Comparison of ENCODE assay signal across 1 cellular context in the genomic region with DNA sequence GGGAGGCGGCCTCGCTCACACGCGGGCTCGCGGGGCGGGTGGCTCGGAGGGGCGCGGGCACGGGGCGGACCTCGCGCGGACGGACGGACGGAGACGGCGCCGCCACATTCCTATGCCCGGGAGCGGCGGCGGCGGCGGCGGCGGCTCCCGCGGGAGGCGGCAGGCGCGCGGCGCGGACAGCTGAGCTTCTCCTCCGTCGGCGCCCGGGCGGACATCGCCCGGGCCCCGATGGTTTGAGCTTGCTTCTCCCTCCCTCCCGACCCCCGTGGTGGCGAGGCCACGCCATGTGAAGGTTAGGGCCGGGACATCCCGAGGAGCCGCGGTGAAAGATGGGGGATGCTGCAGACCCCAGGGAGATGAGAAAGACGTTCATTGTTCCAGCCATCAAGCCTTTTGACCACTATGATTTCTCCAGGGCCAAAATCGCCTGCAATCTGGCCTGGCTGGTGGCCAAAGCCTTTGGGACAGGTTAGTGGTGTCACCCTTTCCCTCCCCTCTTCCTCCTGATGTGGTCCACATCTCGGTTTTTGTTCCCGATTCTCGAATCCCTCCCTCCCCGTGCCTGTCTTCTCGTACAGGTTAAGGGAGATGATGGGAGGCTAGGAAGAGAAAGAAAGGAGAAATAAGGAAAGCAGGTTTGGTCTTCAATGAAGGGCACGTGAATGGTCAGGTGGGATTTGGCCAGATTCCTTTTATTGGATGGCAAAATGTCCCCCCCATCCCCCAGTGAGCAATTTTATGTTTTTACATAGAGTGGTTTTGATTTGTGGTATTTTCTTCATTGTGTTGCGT.
A peak's percentile ranks its signal among the peaks of the same experiment; 100 is the strongest.
TF ChIP-seq lines count a peak whose summit lies in the region.

No MANE protein-coding gene starts in this region.

TF ChIP-seq in GM12878, 131 proteins besides CTCF, POLR2A, EP300 and RAD21 (continued from another document):
- TF ChIP-seq, protein P1, sequence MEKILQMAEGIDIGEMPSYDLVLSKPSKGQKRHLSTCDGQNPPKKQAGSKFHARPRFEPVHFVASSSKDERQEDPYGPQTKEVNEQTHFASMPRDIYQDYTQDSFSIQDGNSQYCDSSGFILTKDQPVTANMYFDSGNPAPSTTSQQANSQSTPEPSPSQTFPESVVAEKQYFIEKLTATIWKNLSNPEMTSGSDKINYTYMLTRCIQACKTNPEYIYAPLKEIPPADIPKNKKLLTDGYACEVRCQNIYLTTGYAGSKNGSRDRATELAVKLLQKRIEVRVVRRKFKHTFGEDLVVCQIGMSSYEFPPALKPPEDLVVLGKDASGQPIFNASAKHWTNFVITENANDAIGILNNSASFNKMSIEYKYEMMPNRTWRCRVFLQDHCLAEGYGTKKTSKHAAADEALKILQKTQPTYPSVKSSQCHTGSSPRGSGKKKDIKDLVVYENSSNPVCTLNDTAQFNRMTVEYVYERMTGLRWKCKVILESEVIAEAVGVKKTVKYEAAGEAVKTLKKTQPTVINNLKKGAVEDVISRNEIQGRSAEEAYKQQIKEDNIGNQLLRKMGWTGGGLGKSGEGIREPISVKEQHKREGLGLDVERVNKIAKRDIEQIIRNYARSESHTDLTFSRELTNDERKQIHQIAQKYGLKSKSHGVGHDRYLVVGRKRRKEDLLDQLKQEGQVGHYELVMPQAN (conservative IDR thresholded peaks at IDR 0.05): peak; percentile 22; the same call in 1 of the 2 replicates
- no peak for TF ChIP-seq POLR2AphosphoS2 (IDR thresholded peaks at IDR 0.05; ENCODE audit: low read depth, low read length)
- TF ChIP-seq BACH1 (IDR thresholded peaks at IDR 0.05; ENCODE audit: borderline replicate concordance): peak; percentile 82
- TF ChIP-seq, protein P2, sequence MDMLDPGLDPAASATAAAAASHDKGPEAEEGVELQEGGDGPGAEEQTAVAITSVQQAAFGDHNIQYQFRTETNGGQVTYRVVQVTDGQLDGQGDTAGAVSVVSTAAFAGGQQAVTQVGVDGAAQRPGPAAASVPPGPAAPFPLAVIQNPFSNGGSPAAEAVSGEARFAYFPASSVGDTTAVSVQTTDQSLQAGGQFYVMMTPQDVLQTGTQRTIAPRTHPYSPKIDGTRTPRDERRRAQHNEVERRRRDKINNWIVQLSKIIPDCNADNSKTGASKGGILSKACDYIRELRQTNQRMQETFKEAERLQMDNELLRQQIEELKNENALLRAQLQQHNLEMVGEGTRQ (IDR thresholded peaks at IDR 0.05; ENCODE audit: borderline replicate concordance, low read depth, low read length): no peak
- TF ChIP-seq, protein P3, sequence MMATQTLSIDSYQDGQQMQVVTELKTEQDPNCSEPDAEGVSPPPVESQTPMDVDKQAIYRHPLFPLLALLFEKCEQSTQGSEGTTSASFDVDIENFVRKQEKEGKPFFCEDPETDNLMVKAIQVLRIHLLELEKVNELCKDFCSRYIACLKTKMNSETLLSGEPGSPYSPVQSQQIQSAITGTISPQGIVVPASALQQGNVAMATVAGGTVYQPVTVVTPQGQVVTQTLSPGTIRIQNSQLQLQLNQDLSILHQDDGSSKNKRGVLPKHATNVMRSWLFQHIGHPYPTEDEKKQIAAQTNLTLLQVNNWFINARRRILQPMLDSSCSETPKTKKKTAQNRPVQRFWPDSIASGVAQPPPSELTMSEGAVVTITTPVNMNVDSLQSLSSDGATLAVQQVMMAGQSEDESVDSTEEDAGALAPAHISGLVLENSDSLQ (IDR thresholded peaks at IDR 0.05): no peak
- peak in 1 of 2 experiments; percentile 51; a peak in 2 of 4 replicates for TF ChIP-seq BHLHE40 (IDR thresholded peaks at IDR 0.05; ENCODE audit: borderline replicate concordance in 1 of 2, low read depth in 2 of 2, low read length in 1 of 2)
- no peak for TF ChIP-seq ATF7 (IDR thresholded peaks at IDR 0.05; ENCODE audit: low read depth)
- no peak for TF ChIP-seq NRF1 (conservative IDR thresholded peaks at IDR 0.05; ENCODE audit: low read depth, low read length)
